In the genomic region with DNA sequence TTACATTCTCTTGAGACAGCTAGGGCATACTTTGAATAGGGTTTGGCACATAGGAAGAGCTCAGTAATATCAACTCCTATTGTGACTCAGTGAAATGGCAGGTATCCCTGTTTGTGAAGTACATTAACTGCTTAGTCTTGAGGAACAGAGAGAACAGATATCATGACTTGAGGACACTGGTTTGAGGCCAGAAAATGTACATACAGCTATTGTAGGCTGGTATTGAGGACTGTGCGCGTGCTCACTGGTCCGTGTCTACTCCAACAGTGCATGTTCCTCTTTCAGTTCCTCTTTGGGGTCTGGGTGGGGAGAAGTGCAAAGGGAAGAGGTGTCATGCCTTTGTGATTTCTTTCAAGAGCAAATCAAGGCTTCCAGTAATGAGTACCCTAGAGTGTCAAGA, we compare ENCODE assay signal across 9 cellular contexts. TPM values are rescaled to one million over a fixed set of nuclear protein-coding genes. Genes with fewer than 3 reads are reported as not detected.
DNase-seq lines count a peak whose midpoint lies in the region; ATAC-seq and TF ChIP-seq lines count a peak whose summit lies in the region.
"Had no signal": no experiment of that assay in that cellular context is flagged by ENCODE, and none has a peak within 500 bp of the region (broad histone marks: within the 10 kb centered on the region; RNA-seq: fewer than 3 reads in every experiment).

No MANE protein-coding gene starts in this region.

- H3K4me3 ChIP-seq in breast epithelium, result no peak overlapping the region
- H3K4me3 ChIP-seq: SJSA1 had no signal

- peak overlapping the region; percentile 2 for H3K27ac Mint-ChIP-seq in MCF 10A (ENCODE audit: low read depth, unreplicated experiment)
- no peak overlapping the region for H3K27ac Mint-ChIP-seq in central memory CD8-positive, alpha-beta T cell (ENCODE audit: low read depth)
- H3K27ac Mint-ChIP-seq in activated CD8-positive, alpha-beta T cell treated with anti-CD3 and anti-CD28 coated beads, Interleukin-2, amount 10 ng/mL, durations not matched to agents 7 days and 5 days, result no peak overlapping the region

- peaks cover 0 to 7% of the 10 kb centered on the region in 2 donors for H3K9me3 ChIP-seq in breast epithelium
- H3K9me3 ChIP-seq: SJSA1 had no signal

- no peak overlapping the region for H3K4me3 Mint-ChIP-seq in MCF 10A (ENCODE audit: unreplicated experiment)
- H3K4me3 Mint-ChIP-seq in central memory CD8-positive, alpha-beta T cell, result no peak overlapping the region
- H3K4me3 Mint-ChIP-seq in activated CD8-positive, alpha-beta T cell treated with anti-CD3 and anti-CD28 coated beads, Interleukin-2, amount 10 ng/mL, durations not matched to agents 7 days and 5 days, result no peak overlapping the region

- intact Hi-C loops in MCF 10A (cut with micrococcal nuclease), result no loop called here
- intact Hi-C loops in breast epithelium (cut with DNase I; ENCODE audit: low total_unique reads), result no loop called here

- TF ChIP-seq POLR2A in breast epithelium (IDR thresholded peaks at IDR 0.05), result no peak

- H3K27me3 ChIP-seq in breast epithelium, result no peaks in the 10 kb centered on the region
- H3K27me3 ChIP-seq: SJSA1 had no signal

- no peak overlapping the region for H3K27ac ChIP-seq in breast epithelium
- H3K27ac ChIP-seq in substantia nigra (ENCODE audit: low read depth, low read length, poor library complexity, severe bottlenecking), result no peak overlapping the region
- H3K27ac ChIP-seq: SJSA1 had no signal

- ATAC-seq in HG03175 (IDR thresholded peaks at IDR 0.05; ENCODE audit: unreplicated experiment), result peak; percentile 93
- ATAC-seq in central memory CD8-positive, alpha-beta T cell (replicated peaks; ENCODE audit: extremely low read depth, poor library complexity, severe bottlenecking), result peak; percentile 36
- ATAC-seq in SK-N-SH treated with all-trans-retinoic acid at 6 μM for 48 hours, result no peak
- no peak for ATAC-seq in activated CD8-positive, alpha-beta T cell treated with anti-CD3 and anti-CD28 coated beads, Interleukin-2, amount 10 ng/mL, durations not matched to agents 7 days and 5 days

- peak; percentile 44 for DNase-seq in MCF 10A (ENCODE audit: unreplicated experiment)
- DNase-seq in breast epithelium (ENCODE audit: low spot score in 2 of 2), result no peak
- no peak for DNase-seq in central memory CD8-positive, alpha-beta T cell (ENCODE audit: low spot score in 2 of 2)
- peak in 25 of 49 donors; percentile 2 to 60 (median 20) for DNase-seq in substantia nigra (lab: John Stamatoyannopoulos, UW)
- no peak for DNase-seq in activated CD8-positive, alpha-beta T cell treated with anti-CD3 and anti-CD28 coated beads, Interleukin-2, amount 10 ng/mL, durations not matched to agents 7 days and 5 days
- DNase-seq in activated naive CD4-positive, alpha-beta T cell treated with Interleukin-2 at 50 U/mL for 16 hours, result no peak

- CTCF ChIA-PET in MCF 10A (lab: Yijun Ruan, JAX), result interaction anchor here (0.6 to 1.6 kb wide), 7 partner anchors 8 to 778 kb away, joined by 3 to 4 read pairs (median 3); a partner anchor contains a TSS
- CTCF ChIA-PET in activated CD8-positive, alpha-beta T cell treated with anti-CD3 and anti-CD28 coated beads, Interleukin-2, amount 10 ng/mL, durations not matched to agents 7 days and 5 days (lab: Charles Lee), result no interaction called here

- H3K36me3 ChIP-seq in breast epithelium, result no peaks in the 10 kb centered on the region
- H3K36me3 ChIP-seq: SJSA1 had no signal

- H3K9me3 Mint-ChIP-seq in MCF 10A (ENCODE audit: unreplicated experiment), result no peaks in the 10 kb centered on the region
- H3K9me3 Mint-ChIP-seq in central memory CD8-positive, alpha-beta T cell, result no peaks in the 10 kb centered on the region
- H3K9me3 Mint-ChIP-seq in activated CD8-positive, alpha-beta T cell treated with anti-CD3 and anti-CD28 coated beads, Interleukin-2, amount 10 ng/mL, durations not matched to agents 7 days and 5 days (ENCODE audit: insufficient read depth), result no peaks in the 10 kb centered on the region

- no TSS peak for BruUV-seq in MCF 10A (replicated peaks; lab: Mats Ljungman, UMichigan)

- H3K27me3 Mint-ChIP-seq in MCF 10A (ENCODE audit: insufficient read depth, unreplicated experiment), result no peaks in the 10 kb centered on the region
- H3K27me3 Mint-ChIP-seq in central memory CD8-positive, alpha-beta T cell, result no peaks in the 10 kb centered on the region
- no peaks in the 10 kb centered on the region for H3K27me3 Mint-ChIP-seq in activated CD8-positive, alpha-beta T cell treated with anti-CD3 and anti-CD28 coated beads, Interleukin-2, amount 10 ng/mL, durations not matched to agents 7 days and 5 days (ENCODE audit: low read depth)

- POLR2A ChIA-PET in MCF 10A (lab: Yijun Ruan, JAX), result interaction anchor here (0.7 to 2.0 kb wide), 4 partner anchors 11 to 102 kb away, joined by 3 to 17 read pairs (median 4); a partner anchor contains a TSS
- POLR2A ChIA-PET in activated CD8-positive, alpha-beta T cell treated with anti-CD3 and anti-CD28 coated beads, Interleukin-2, amount 10 ng/mL, durations not matched to agents 7 days and 5 days (lab: Charles Lee), result no interaction called here

- no peak for TF ChIP-seq CTCF in MCF 10A (IDR thresholded peaks at IDR 0.05; ENCODE audit: unreplicated experiment)
- TF ChIP-seq CTCF in breast epithelium (IDR thresholded peaks at IDR 0.05), result no peak

- no peaks in the 10 kb centered on the region for H3K4me1 ChIP-seq in breast epithelium
- H3K4me1 ChIP-seq: SJSA1 had no signal

- H3K36me3 Mint-ChIP-seq in MCF 10A (ENCODE audit: insufficient read depth, unreplicated experiment), result no peaks in the 10 kb centered on the region
- H3K36me3 Mint-ChIP-seq in central memory CD8-positive, alpha-beta T cell (ENCODE audit: insufficient read depth), result no peaks in the 10 kb centered on the region
- no peaks in the 10 kb centered on the region for H3K36me3 Mint-ChIP-seq in activated CD8-positive, alpha-beta T cell treated with anti-CD3 and anti-CD28 coated beads, Interleukin-2, amount 10 ng/mL, durations not matched to agents 7 days and 5 days (ENCODE audit: low read depth)

- peaks cover 19% of the 10 kb centered on the region for H3K4me1 Mint-ChIP-seq in MCF 10A (ENCODE audit: insufficient read depth, unreplicated experiment)
- no peaks in the 10 kb centered on the region for H3K4me1 Mint-ChIP-seq in central memory CD8-positive, alpha-beta T cell
- no peaks in the 10 kb centered on the region for H3K4me1 Mint-ChIP-seq in activated CD8-positive, alpha-beta T cell treated with anti-CD3 and anti-CD28 coated beads, Interleukin-2, amount 10 ng/mL, durations not matched to agents 7 days and 5 days (ENCODE audit: low read depth)

TF ChIP-seq in SK-N-SH treated with all-trans-retinoic acid at 6 μM for 48 hours, 23 proteins besides CTCF, POLR2A, EP300 and RAD21 (continues in another document):
- TF ChIP-seq ZNF565 (CRISPR knock-in tag; conservative IDR thresholded peaks at IDR 0.05; ENCODE audit: low read depth), result no peak
- TF ChIP-seq, protein P1, sequence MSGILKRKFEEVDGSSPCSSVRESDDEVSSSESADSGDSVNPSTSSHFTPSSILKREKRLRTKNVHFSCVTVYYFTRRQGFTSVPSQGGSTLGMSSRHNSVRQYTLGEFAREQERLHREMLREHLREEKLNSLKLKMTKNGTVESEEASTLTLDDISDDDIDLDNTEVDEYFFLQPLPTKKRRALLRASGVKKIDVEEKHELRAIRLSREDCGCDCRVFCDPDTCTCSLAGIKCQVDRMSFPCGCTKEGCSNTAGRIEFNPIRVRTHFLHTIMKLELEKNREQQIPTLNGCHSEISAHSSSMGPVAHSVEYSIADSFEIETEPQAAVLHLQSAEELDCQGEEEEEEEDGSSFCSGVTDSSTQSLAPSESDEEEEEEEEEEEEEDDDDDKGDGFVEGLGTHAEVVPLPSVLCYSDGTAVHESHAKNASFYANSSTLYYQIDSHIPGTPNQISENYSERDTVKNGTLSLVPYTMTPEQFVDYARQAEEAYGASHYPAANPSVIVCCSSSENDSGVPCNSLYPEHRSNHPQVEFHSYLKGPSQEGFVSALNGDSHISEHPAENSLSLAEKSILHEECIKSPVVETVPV (CRISPR knock-in tag; IDR thresholded peaks at IDR 0.05), result no peak
- no peak for TF ChIP-seq ESRRG (CRISPR knock-in tag; IDR thresholded peaks at IDR 0.05)
- TF ChIP-seq CSDC2 (CRISPR knock-in tag; IDR thresholded peaks at IDR 0.05), result no peak
- no peak for TF ChIP-seq TOX (CRISPR knock-in tag; IDR thresholded peaks at IDR 0.05; ENCODE audit: borderline replicate concordance)
- no peak for TF ChIP-seq ZFP3 (CRISPR knock-in tag; IDR thresholded peaks at IDR 0.05)
- TF ChIP-seq GLIS3 (CRISPR knock-in tag; IDR thresholded peaks at IDR 0.05), result no peak
- no peak for TF ChIP-seq ZNF70 (CRISPR knock-in tag; IDR thresholded peaks at IDR 0.05)
- no peak for TF ChIP-seq PPARA (CRISPR knock-in tag; IDR thresholded peaks at IDR 0.05; ENCODE audit: borderline replicate concordance)
- TF ChIP-seq RARB (CRISPR knock-in tag; IDR thresholded peaks at IDR 0.05), result no peak
- no peak for TF ChIP-seq ZNF8 (CRISPR knock-in tag; IDR thresholded peaks at IDR 0.05)
- TF ChIP-seq, protein P2, sequence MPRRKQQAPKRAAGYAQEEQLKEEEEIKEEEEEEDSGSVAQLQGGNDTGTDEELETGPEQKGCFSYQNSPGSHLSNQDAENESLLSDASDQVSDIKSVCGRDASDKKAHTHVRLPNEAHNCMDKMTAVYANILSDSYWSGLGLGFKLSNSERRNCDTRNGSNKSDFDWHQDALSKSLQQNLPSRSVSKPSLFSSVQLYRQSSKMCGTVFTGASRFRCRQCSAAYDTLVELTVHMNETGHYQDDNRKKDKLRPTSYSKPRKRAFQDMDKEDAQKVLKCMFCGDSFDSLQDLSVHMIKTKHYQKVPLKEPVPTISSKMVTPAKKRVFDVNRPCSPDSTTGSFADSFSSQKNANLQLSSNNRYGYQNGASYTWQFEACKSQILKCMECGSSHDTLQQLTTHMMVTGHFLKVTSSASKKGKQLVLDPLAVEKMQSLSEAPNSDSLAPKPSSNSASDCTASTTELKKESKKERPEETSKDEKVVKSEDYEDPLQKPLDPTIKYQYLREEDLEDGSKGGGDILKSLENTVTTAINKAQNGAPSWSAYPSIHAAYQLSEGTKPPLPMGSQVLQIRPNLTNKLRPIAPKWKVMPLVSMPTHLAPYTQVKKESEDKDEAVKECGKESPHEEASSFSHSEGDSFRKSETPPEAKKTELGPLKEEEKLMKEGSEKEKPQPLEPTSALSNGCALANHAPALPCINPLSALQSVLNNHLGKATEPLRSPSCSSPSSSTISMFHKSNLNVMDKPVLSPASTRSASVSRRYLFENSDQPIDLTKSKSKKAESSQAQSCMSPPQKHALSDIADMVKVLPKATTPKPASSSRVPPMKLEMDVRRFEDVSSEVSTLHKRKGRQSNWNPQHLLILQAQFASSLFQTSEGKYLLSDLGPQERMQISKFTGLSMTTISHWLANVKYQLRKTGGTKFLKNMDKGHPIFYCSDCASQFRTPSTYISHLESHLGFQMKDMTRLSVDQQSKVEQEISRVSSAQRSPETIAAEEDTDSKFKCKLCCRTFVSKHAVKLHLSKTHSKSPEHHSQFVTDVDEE (CRISPR knock-in tag; IDR thresholded peaks at IDR 0.05), result no peak

RNA-seq across cellular contexts. Expression of a gene that starts 34.6 kb away (rescaled TPM):
- 17.4 and 23.2 TPM in 2 replicates for total RNA-seq in MCF 10A (2022)
- total RNA-seq in breast epithelium, result 100 to 1,000 TPM in 2 of 3 donors, 10 to 100 TPM in 1; 28.3 to 195 (median 152) TPM
- total RNA-seq in activated CD8-positive, alpha-beta T cell treated with anti-CD3 and anti-CD28 coated beads, Interleukin-2, amount 10 ng/mL, durations not matched to agents 7 days and 5 days, result not detected

Comparison
In these comparisons a context has a peak if more than half of its experiments do, and no peak if none do; other contexts are left out.
1. DNase-seq: peak in MCF 10A (single experiment) and substantia nigra (25 of 49); none in breast epithelium (0 of 2), central memory CD8-positive, alpha-beta T cell (0 of 2), activated CD8-positive, alpha-beta T cell treated with anti-CD3 and anti-CD28 coated beads, Interleukin-2, amount 10 ng/mL, durations not matched to agents 7 days and 5 days (single experiment) and activated naive CD4-positive, alpha-beta T cell treated with Interleukin-2 at 50 U/mL for 16 hours (single experiment).
2. ATAC-seq: peak in HG03175 (single experiment) and central memory CD8-positive, alpha-beta T cell (single experiment); none in SK-N-SH treated with all-trans-retinoic acid at 6 μM for 48 hours (single experiment) and activated CD8-positive, alpha-beta T cell treated with anti-CD3 and anti-CD28 coated beads, Interleukin-2, amount 10 ng/mL, durations not matched to agents 7 days and 5 days (single experiment).
3. RNA of a gene that starts 34.6 kb away (total RNA-seq): 28.3 to 195 TPM in breast epithelium and 17.4 to 23.2 TPM in MCF 10A; not detected in activated CD8-positive, alpha-beta T cell treated with anti-CD3 and anti-CD28 coated beads, Interleukin-2, amount 10 ng/mL, durations not matched to agents 7 days and 5 days; every median in the first group is over 10 times any median in the second.